Comparison of ENCODE assay signal across 8 cellular contexts in the genomic region with DNA sequence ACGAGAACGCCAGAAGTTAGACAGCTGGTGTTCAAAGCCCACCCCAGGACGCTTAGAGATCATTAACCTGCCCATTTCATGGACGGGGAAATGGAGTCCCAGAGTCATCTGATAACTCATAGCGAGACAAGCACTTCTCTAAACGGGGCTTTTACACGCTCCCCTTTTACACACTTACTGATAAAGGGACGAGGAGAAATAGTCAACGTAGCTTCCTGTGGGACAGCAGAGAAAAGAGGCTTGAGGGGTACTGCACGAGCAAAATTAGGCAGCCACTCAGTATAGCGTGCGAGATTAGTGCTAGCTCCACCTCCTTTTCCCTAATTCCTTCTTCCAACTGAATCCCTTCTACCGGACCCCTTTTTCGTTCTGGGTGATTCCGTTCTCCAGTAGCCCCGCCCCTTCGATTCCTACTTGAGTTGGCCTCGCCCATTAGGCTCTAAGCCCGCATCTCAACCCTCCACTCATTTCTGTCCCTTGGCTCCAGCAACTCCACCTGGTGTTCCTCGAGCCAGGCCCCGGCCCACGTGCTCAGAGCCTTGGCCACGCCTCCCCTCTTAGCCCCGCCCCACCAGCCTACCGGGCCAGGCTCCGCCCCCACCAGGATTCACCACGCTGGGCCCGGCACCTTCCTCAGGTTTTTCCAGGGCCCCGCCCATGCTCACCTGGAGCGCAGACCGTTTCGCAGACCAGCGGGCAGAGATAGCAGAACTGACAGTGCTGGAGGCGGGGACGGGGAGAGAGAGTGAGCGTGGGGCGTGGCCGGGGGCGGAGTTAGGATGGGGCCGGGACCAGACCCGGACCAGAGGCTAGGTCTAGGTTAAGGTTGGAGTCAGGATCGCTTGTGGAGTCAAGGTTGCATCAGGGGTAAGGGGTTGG. TPM values are rescaled to one million over a fixed set of nuclear protein-coding genes. Genes with fewer than 3 reads are reported as not detected.
DNase-seq lines count a peak whose midpoint lies in the region; ATAC-seq and TF ChIP-seq lines count a peak whose summit lies in the region.

No MANE protein-coding gene starts in this region.

- H3K9ac ChIP-seq in BLaER1 (no peak overlapping the region), HCT116 (ENCODE audit: low read length) (peak overlapping the region; percentile 98)

- POLR2A ChIA-PET in HCT116 (lab: Charles Lee), result interaction anchor here (1.1 to 1.6 kb wide), 3 partner anchors 16 to 35 kb away, joined by 3 to 9 read pairs (median 4); no protein-coding TSS in a partner anchor

- CTCF ChIA-PET in HCT116 (lab: Charles Lee), result interaction anchor here (0.5 to 3.0 kb wide), 3 partner anchors 47 to 211 kb away, joined by 5 to 17 read pairs (median 13); partner anchors contain the start of gene TEAD2

- H3K9me2 ChIP-seq in HCT116 (ENCODE audit: insufficient read depth), result no peaks in the 10 kb centered on the region

- H3K27ac ChIP-seq in BLaER1, result no peak overlapping the region
- peak overlapping the region; percentile 94 for H3K27ac ChIP-seq in HCT116 (ENCODE audit: low read depth, low read length)
- H3K27ac ChIP-seq in skin epidermis, result peak overlapping the region in 5 of 21 experiments; percentile 67 to 86 (median 83)

- TF ChIP-seq CTCF in HCT116 (IDR thresholded peaks at IDR 0.05 in 2 of 3, conservative IDR thresholded peaks at IDR 0.05 in 1 of 3; ENCODE audit: borderline replicate concordance in 1 of 3, insufficient read depth in 1 of 3, low read depth in 2 of 3, low read length in 2 of 3), result 0 out of 6 replicates have a peak, but pooled peaks of 1 of the 3 experiments have one; percentile 2

- no TSS peak for BruUV-seq in HCT116 (replicated peaks; lab: Mats Ljungman, UMichigan)

- H3K9me3 ChIP-seq in BLaER1 (no peaks in the 10 kb centered on the region), HCT116 (ENCODE audit: control insufficient read depth in 1 of 2, insufficient read depth in 1 of 2, low read depth in 1 of 2, low read length in 2 of 2) (no peaks in the 10 kb centered on the region)

- peak; percentile 69 for ATAC-seq in HCT116

- H3K4me1 ChIP-seq in BLaER1, result peaks cover 74% of the 10 kb centered on the region
- H3K4me1 ChIP-seq in HCT116 (ENCODE audit: control insufficient read depth in 1 of 2, insufficient read depth in 2 of 2, low read length in 2 of 2), result peaks cover 18 to 48% of the 10 kb centered on the region in 2 experiments

- H3K4me3 ChIP-seq in BLaER1 (peak overlapping the region; percentile 83; the same call in 1 of the 2 replicates), HCT116 (replicated peaks in 1 of 2; ENCODE audit: low read depth in 1 of 2, low read length in 2 of 2) (peak overlapping the region; percentile 90 to 95), iPS-11a (ENCODE audit: low read depth, low read length) (peak overlapping the region; percentile 86), skin epidermis (peak overlapping the region in 6 of 7 experiments; percentile 46 to 78 (median 55))

- RAD21 ChIA-PET in HCT116 (lab: Charles Lee; ENCODE audit: low non-redundant PET in 1 of 2, low total read pairs in 2 of 2, uncharacterized antibody in 2 of 2, unreplicated experiment in 2 of 2), result interaction anchor here in 1 of 2 experiments (0.7 kb wide), 1 partner anchor 90 kb away, joined by 3 read pairs; no protein-coding TSS in a partner anchor

- H3K27me3 ChIP-seq in BLaER1, result no peaks in the 10 kb centered on the region
- no peaks in the 10 kb centered on the region for H3K27me3 ChIP-seq in HCT116 (ENCODE audit: insufficient read depth, low read length)

- H3K4me2 ChIP-seq in BLaER1 (peak overlapping the region; percentile 95), HCT116 (ENCODE audit: low read length) (peak overlapping the region; percentile 99)

- H4K20me1 ChIP-seq in BLaER1 (0 out of 2 replicates have a peak, but pooled peaks cover 4% of the 10 kb centered on the region), HCT116 (ENCODE audit: insufficient read depth) (no peaks in the 10 kb centered on the region)

- H3K79me2 ChIP-seq in HCT116 (ENCODE audit: insufficient read depth, low read length), result no peaks in the 10 kb centered on the region

- DNase-seq in HCT116 (ENCODE audit: low read depth, low spot score) (peak; percentile 98), NOMO-1 treated with dmso at 0.1 percent for 144 hours (lab: John Stamatoyannopoulos, UW; ENCODE audit: unreplicated experiment) (peak; percentile 42), amniotic epithelial cell (ENCODE audit: low read depth) (peak; percentile 37), foreskin melanocyte (no peak), SK-N-DZ (ENCODE audit: low spot score) (no peak)

- no peak for TF ChIP-seq RAD21 in HCT116 (IDR thresholded peaks at IDR 0.05; ENCODE audit: low read depth)

- TF ChIP-seq POLR2A in HCT116 (IDR thresholded peaks at IDR 0.05; ENCODE audit: borderline replicate concordance, extremely low read depth, insufficient read depth, insufficient read length), result no peak

- H3K36me3 ChIP-seq in BLaER1 (no peaks in the 10 kb centered on the region), HCT116 (ENCODE audit: control insufficient read depth in 1 of 2, insufficient read depth in 2 of 2, low read length in 2 of 2) (no peaks in the 10 kb centered on the region)

- no peak overlapping the region for H2AFZ ChIP-seq in HCT116 (ENCODE audit: low read depth, low read length, poor library complexity, severe bottlenecking)

- intact Hi-C loops in HCT116 (cut with micrococcal nuclease), result loop anchor here (1.0 kb wide), 1 partner anchor 32 kb away; the partner anchor contains the start of genes C19orf73 and PPFIA3

TF ChIP-seq in HCT116, 20 proteins besides CTCF, POLR2A, EP300 and RAD21 (continues in another document):
- TF ChIP-seq EZH2phosphoT487 (IDR thresholded peaks at IDR 0.05; ENCODE audit: borderline replicate concordance), result no peak
- peak; percentile 12 for TF ChIP-seq YY1 (IDR thresholded peaks at IDR 0.05; ENCODE audit: extremely low read depth, insufficient replicate concordance, low read depth, low read length)
- TF ChIP-seq ATF3 (IDR thresholded peaks at IDR 0.05), result no peak
- TF ChIP-seq SRF (IDR thresholded peaks at IDR 0.05; ENCODE audit: low read depth), result no peak
- TF ChIP-seq JUND (IDR thresholded peaks at IDR 0.05), result no peak
- no peak for TF ChIP-seq ZBTB33 (IDR thresholded peaks at IDR 0.05; ENCODE audit: extremely low read depth, insufficient replicate concordance, low read length)
- TF ChIP-seq, protein P1, sequence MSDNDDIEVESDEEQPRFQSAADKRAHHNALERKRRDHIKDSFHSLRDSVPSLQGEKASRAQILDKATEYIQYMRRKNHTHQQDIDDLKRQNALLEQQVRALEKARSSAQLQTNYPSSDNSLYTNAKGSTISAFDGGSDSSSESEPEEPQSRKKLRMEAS (IDR thresholded peaks at IDR 0.05), result peak; percentile 99

RNA-seq across cellular contexts. Expression of gene HRC, which starts 3.6 kb away (rescaled TPM):
- total RNA-seq in HCT116 (2021; ENCODE audit: unreplicated experiment), result not detected
- polyA plus RNA-seq in HCT116 (2012), result 0.35 and 0.46 TPM in 2 replicates
- polyA plus RNA-seq in SK-N-DZ (2014; cell fraction: cytosol; rRNA removed), result 1.4 and 1.5 TPM in 2 replicates
- polyA plus RNA-seq in SK-N-DZ (2014; cell fraction: nucleus; rRNA removed), result 0.85 and 1.2 TPM in 2 replicates

RNA-seq across cellular contexts. Expression of gene TRPM4, which starts 6.0 kb away (rescaled TPM):
- total RNA-seq in HCT116 (2021; ENCODE audit: unreplicated experiment), result 44.2 TPM
- 40.3 and 42.4 TPM in 2 replicates for polyA plus RNA-seq in HCT116 (2012)
- 0.16 and 0.82 TPM in 2 replicates for polyA plus RNA-seq in SK-N-DZ (2014; cell fraction: cytosol; rRNA removed)
- polyA plus RNA-seq in SK-N-DZ (2014; cell fraction: nucleus; rRNA removed), result 0.40 and 0.70 TPM in 2 replicates

RNA-seq across cellular contexts. Expression of gene PPFIA3, which starts 32.2 kb away (rescaled TPM):
- total RNA-seq in HCT116 (2021; ENCODE audit: unreplicated experiment), result 28.1 TPM
- polyA plus RNA-seq in HCT116 (2012), result 17.3 and 20.5 TPM in 2 replicates
- polyA plus RNA-seq in SK-N-DZ (2014; cell fraction: cytosol; rRNA removed), result 11.7 and 18.3 TPM in 2 replicates
- 33.4 and 41.8 TPM in 2 replicates for polyA plus RNA-seq in SK-N-DZ (2014; cell fraction: nucleus; rRNA removed)

RNA-seq across cellular contexts. Expression of gene C19orf73, which starts 32.6 kb away (rescaled TPM):
- 2.2 TPM for total RNA-seq in HCT116 (2021; ENCODE audit: unreplicated experiment)
- polyA plus RNA-seq in HCT116 (2012), result 2.4 and 2.5 TPM in 2 replicates
- polyA plus RNA-seq in SK-N-DZ (2014; cell fraction: cytosol; rRNA removed), result 3.6 TPM in 1 of 2 replicates, not detected in the other
- polyA plus RNA-seq in SK-N-DZ (2014; cell fraction: nucleus; rRNA removed), result 4.2 and 6.2 TPM in 2 replicates

RNA-seq across cellular contexts. Expression of gene LIN7B, which starts 37.4 kb away (rescaled TPM):
- total RNA-seq in HCT116 (2021; ENCODE audit: unreplicated experiment), result 7.2 TPM
- 7.0 and 7.1 TPM in 2 replicates for polyA plus RNA-seq in HCT116 (2012)
- 4.9 and 13.9 TPM in 2 replicates for polyA plus RNA-seq in SK-N-DZ (2014; cell fraction: cytosol; rRNA removed)
- 31.3 and 32.6 TPM in 2 replicates for polyA plus RNA-seq in SK-N-DZ (2014; cell fraction: nucleus; rRNA removed)

Comparison
In these comparisons a context has a peak if more than half of its experiments do, and no peak if none do; other contexts are left out.
1. DNase-seq: peak in HCT116 (single experiment), NOMO-1 treated with dmso at 0.1 percent for 144 hours (single experiment) and amniotic epithelial cell (single experiment); none in foreskin melanocyte (single experiment) and SK-N-DZ (single experiment).
2. Peak in every context shown above with its lines, with median percentiles within 50 percentile points of each other: H3K4me3 ChIP-seq.